Comparison of ENCODE assay signal across 6 cellular contexts in the genomic region with DNA sequence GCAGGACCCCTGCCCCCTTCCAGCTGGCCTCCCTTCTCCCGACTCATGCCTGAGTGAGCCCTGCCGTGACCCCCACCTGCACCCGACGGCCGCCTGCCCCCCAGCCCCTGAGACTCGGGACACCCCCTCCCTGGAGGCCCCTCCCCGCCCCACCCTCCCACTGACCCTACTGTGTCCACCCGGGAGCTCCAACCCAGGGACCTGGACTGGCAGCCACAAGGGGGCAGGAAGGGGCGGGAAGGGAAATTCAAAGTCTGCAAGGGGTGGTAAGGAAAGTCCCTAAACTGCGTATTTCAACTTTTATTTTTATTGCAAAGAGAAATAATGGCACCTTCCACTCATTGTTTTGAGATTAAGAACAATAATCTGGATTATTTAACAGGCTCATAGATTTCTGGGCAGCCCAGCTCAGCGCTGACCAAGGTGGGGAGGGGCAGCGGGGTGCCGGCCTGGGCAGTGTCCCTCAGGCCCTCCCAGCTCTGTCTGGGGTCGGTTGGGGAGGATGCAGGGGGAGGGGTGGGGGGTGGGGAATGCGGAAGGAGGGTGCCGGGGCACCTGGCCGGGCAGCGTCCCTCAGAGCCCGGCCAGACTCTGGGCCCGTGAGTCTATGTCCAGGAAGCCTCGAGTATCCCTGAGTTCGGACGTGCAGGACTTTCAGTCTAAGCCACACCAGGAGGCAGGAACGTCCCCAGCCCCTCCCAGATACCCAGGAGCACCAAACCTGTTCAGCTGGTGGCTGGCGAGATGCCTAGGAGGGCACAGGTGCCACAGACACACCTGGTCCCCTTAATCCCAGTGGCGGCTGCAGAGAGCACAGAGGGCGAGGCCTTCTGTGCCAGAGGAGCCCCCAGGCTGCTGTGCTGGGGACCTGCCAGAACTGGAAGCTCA. TPM values are rescaled to one million over a fixed set of nuclear protein-coding genes. Genes with fewer than 3 reads are reported as not detected.
A peak's percentile ranks its signal among the peaks of the same experiment; 100 is the strongest.
DNase-seq lines count a peak whose midpoint lies in the region; TF ChIP-seq lines count a peak whose summit lies in the region.

No MANE protein-coding gene starts in this region.

- dilution Hi-C loops in mammary epithelial cell (cut with HindIII; ENCODE audit: low sequenced_read_pairs), result loop anchor here (5.0 to 10.0 kb wide), 9 partner anchors 56 to 514 kb away; no protein-coding TSS in a partner anchor

- in situ Hi-C loops in mammary epithelial cell (cut with MboI; ENCODE audit: low sequenced_read_pairs in 2 of 2), result loop anchor here in 1 of 2 donors (10.0 kb wide), 1 partner anchor 436 kb away; the partner anchor contains the start of gene SAMD10

- H3K27ac ChIP-seq in mammary epithelial cell (ENCODE audit: insufficient read depth, low read depth, low read length) (no peak overlapping the region), parathyroid adenoma (no peak overlapping the region)

- no peak for TF ChIP-seq CTCF in BE2C (IDR thresholded peaks at IDR 0.05; ENCODE audit: low read depth, low read length)
- no peak for TF ChIP-seq CTCF in mammary epithelial cell (conservative IDR thresholded peaks at IDR 0.05 in 1 of 2, IDR thresholded peaks at IDR 0.05 in 1 of 2; ENCODE audit: extremely low read depth in 1 of 2, insufficient read depth in 1 of 2, low read depth in 1 of 2, low read length in 2 of 2)
- TF ChIP-seq CTCF in parathyroid adenoma (IDR thresholded peaks at IDR 0.05), result no peak

- no peaks in the 10 kb centered on the region for H3K9me3 ChIP-seq in BE2C
- H3K9me3 ChIP-seq in mammary epithelial cell (replicated peaks; ENCODE audit: insufficient read depth, low read length), result no peaks in the 10 kb centered on the region
- H3K9me3 ChIP-seq in parathyroid adenoma (ENCODE audit: control insufficient read depth, low read length), result no peaks in the 10 kb centered on the region

- peak overlapping the region; percentile 43 for H3K4me3 ChIP-seq in BE2C (ENCODE audit: low read depth, low read length)
- H3K4me3 ChIP-seq in mammary epithelial cell (replicated peaks in 1 of 3; ENCODE audit: insufficient read depth in 1 of 3, low read depth in 2 of 3, low read length in 3 of 3), result peak overlapping the region in 1 of 3 experiments; percentile 23
- no peak overlapping the region for H3K4me3 ChIP-seq in parathyroid adenoma (ENCODE audit: low read depth, low read length)

- H3K27me3 ChIP-seq in BE2C (no peaks in the 10 kb centered on the region), mammary epithelial cell (ENCODE audit: insufficient read depth, low read length) (no peaks in the 10 kb centered on the region), parathyroid adenoma (ENCODE audit: control insufficient read depth, insufficient read depth, low read length) (no peaks in the 10 kb centered on the region)

- peak overlapping the region; percentile 74 for H2AFZ ChIP-seq in mammary epithelial cell (ENCODE audit: low read depth, low read length)
- peak overlapping the region; percentile 53 for H2AFZ ChIP-seq in parathyroid adenoma

- H3K4me2 ChIP-seq in mammary epithelial cell (ENCODE audit: insufficient read depth, low read depth, low read length) (peak overlapping the region; percentile 48), parathyroid adenoma (ENCODE audit: low read length) (peak overlapping the region; percentile 41)

- H3K79me2 ChIP-seq in mammary epithelial cell (ENCODE audit: insufficient read depth, low read length), result no peaks in the 10 kb centered on the region
- H3K79me2 ChIP-seq in parathyroid adenoma, result no peaks in the 10 kb centered on the region

- DNase-seq in BE2C (no peak), LoVo (ENCODE audit: low spot score) (peak; percentile 81), mammary epithelial cell (no peak), NCI-H1092 (lab: John Stamatoyannopoulos, UW) (no peak), GM19240 (ENCODE audit: insufficient read length, low spot score) (no peak)

- no peak overlapping the region for H3K9ac ChIP-seq in mammary epithelial cell (ENCODE audit: insufficient read depth, low read length)
- no peak overlapping the region for H3K9ac ChIP-seq in parathyroid adenoma

- intact Hi-C loops in mammary epithelial cell (cut with micrococcal nuclease), result loop anchor here (1.0 to 10.0 kb wide), 10 partner anchors 40 to 584 kb away; partner anchors contain the start of genes RTEL1, STMN3, TNFRSF6B and TPD52L2

- CTCF ChIA-PET in mammary epithelial cell (lab: Charles Lee; ENCODE audit: low non-redundant PET), result interaction anchor here (0.6 kb wide), 1 partner anchor 436 kb away, joined by 5 read pairs; no protein-coding TSS in a partner anchor

- 78% methylated on average over 6 of the region's 27 CpGs for WGBS in mammary epithelial cell (ENCODE audit: low coverage, missing lambda C conversion rate)

- no peaks in the 10 kb centered on the region for H4K20me1 ChIP-seq in mammary epithelial cell (ENCODE audit: insufficient read depth, low read length)

- H3K36me3 ChIP-seq in BE2C, result no peaks in the 10 kb centered on the region
- H3K36me3 ChIP-seq in mammary epithelial cell (ENCODE audit: insufficient read depth, low read length), result no peaks in the 10 kb centered on the region
- no peaks in the 10 kb centered on the region for H3K36me3 ChIP-seq in parathyroid adenoma (ENCODE audit: control insufficient read depth, insufficient read depth, low read length)

- H3K4me1 ChIP-seq in BE2C (peaks cover 14% of the 10 kb centered on the region), mammary epithelial cell (ENCODE audit: insufficient read depth, low read length) (peaks cover 54% of the 10 kb centered on the region), parathyroid adenoma (no peaks in the 10 kb centered on the region)

- BruUV-seq in mammary epithelial cell (replicated peaks; lab: Mats Ljungman, UMichigan), result no TSS peak

RNA-seq across cellular contexts. Expression of gene PTK6, which starts 1.3 kb away (rescaled TPM):
- polyA plus RNA-seq in BE2C (2012; ENCODE audit: insufficient read depth, insufficient read length, low read depth), result 1.2 TPM
- total RNA-seq in mammary epithelial cell, result 1 to 10 TPM in 1 of 2 donors, under 1 TPM in 1; 0.83 to 1.1 TPM
- polyA plus RNA-seq in mammary epithelial cell, result 0.29 TPM
- 0.72 TPM for polyA minus RNA-seq in mammary epithelial cell

RNA-seq across cellular contexts. Expression of gene SRMS, which starts 9.1 kb away (rescaled TPM):
- not detected for polyA plus RNA-seq in BE2C (2012; ENCODE audit: insufficient read depth, insufficient read length, low read depth)
- under 1 TPM in 1 of 2 donors, not detected in 1; under 0.01 TPM for total RNA-seq in mammary epithelial cell
- 0.16 TPM for polyA plus RNA-seq in mammary epithelial cell
- polyA minus RNA-seq in mammary epithelial cell, result not detected

RNA-seq across cellular contexts. Expression of gene FNDC11, which starts 15.5 kb away (rescaled TPM):
- not detected for polyA plus RNA-seq in BE2C (2012; ENCODE audit: insufficient read depth, insufficient read length, low read depth)
- total RNA-seq in mammary epithelial cell, result under 1 TPM; under 0.01 to 0.45 TPM
- 0.60 TPM for polyA plus RNA-seq in mammary epithelial cell
- polyA minus RNA-seq in mammary epithelial cell, result not detected

RNA-seq across cellular contexts. Expression of gene PPDPF, which starts 17.9 kb away (rescaled TPM):
- 447 TPM for polyA plus RNA-seq in BE2C (2012; ENCODE audit: insufficient read depth, insufficient read length, low read depth)
- 100 to 1,000 TPM; 148 to 355 TPM for total RNA-seq in mammary epithelial cell
- 62.8 TPM for polyA plus RNA-seq in mammary epithelial cell
- 38.1 TPM for polyA minus RNA-seq in mammary epithelial cell

RNA-seq across cellular contexts. Expression of gene HELZ2, which starts 35.6 kb away (rescaled TPM):
- polyA plus RNA-seq in BE2C (2012; ENCODE audit: insufficient read depth, insufficient read length, low read depth), result 7.6 TPM
- 10 to 100 TPM; 19.0 to 27.7 TPM for total RNA-seq in mammary epithelial cell
- polyA plus RNA-seq in mammary epithelial cell, result 5.0 TPM
- 39.5 TPM for polyA minus RNA-seq in mammary epithelial cell
